11 cellular contexts compared by ENCODE assay signal in genomic region chr17:59756236-59756818, GRCh38. TPM values are rescaled to one million over a fixed set of nuclear protein-coding genes. Genes with fewer than 3 reads are reported as not detected.
A peak's percentile ranks its signal among the peaks of the same experiment; 100 is the strongest.
DNase-seq lines count a peak whose midpoint lies in the region; ATAC-seq, FAIRE-seq and TF ChIP-seq lines count a peak whose summit lies in the region.
"Had no signal": no experiment of that assay in that cellular context is flagged by ENCODE, and none has a peak within 500 bp of the region (broad histone marks: within the 10 kb centered on the region; RNA-seq: fewer than 3 reads in every experiment).

No MANE protein-coding gene starts in this region.

- peaks cover 21% of the 10 kb centered on the region for H3K79me2 ChIP-seq in HCT116 (ENCODE audit: insufficient read depth, low read length)
- H3K79me2 ChIP-seq in fibroblast of lung (ENCODE audit: control insufficient read depth, insufficient read depth, low read length): peaks cover 3% of the 10 kb centered on the region

- POLR2A ChIA-PET in HCT116 (lab: Charles Lee): interaction anchor here (0.6 to 10.0 kb wide), 5 partner anchors 27 to 103 kb away, joined by 5 to 443 read pairs (median 8); no protein-coding TSS in a partner anchor

- H3K4me3 ChIP-seq in HCT116 (replicated peaks in 1 of 2; ENCODE audit: low read depth in 1 of 2, low read length in 2 of 2): peak overlapping the region in 1 of 2 experiments; percentile 7; a peak in 2 of 4 replicates
- H3K4me3 ChIP-seq in fibroblast of lung (replicated peaks in 1 of 4; ENCODE audit: control extremely low read depth in 1 of 4, insufficient read depth in 1 of 4, low read depth in 3 of 4, low read length in 4 of 4): peak overlapping the region in 1 of 4 experiments; percentile 20

- no peaks in the 10 kb centered on the region for H3K27me3 Mint-ChIP-seq in stimulated activated naive B cell treated with anti-CD40 and anti-IgM and Interleukin-4, amounts not matched to agents 10 μg/mL and 1 μg/mL and 100 μg/mL, for 72 hours
- H3K27me3 Mint-ChIP-seq: naive thymus-derived CD4-positive, alpha-beta T cell had no signal

- FAIRE-seq in TTC549 (lab: Jason Lieb, UNC): peak; percentile 99

- H3K4me3 Mint-ChIP-seq in stimulated activated naive B cell treated with anti-CD40 and anti-IgM and Interleukin-4, amounts not matched to agents 10 μg/mL and 1 μg/mL and 100 μg/mL, for 72 hours: no peak overlapping the region

- H3K9me3 ChIP-seq in HCT116 (ENCODE audit: control insufficient read depth in 1 of 2, insufficient read depth in 1 of 2, low read depth in 1 of 2, low read length in 2 of 2) (no peaks in the 10 kb centered on the region; a peak in 1 of 4 replicates), fibroblast of lung (ENCODE audit: control insufficient read depth, insufficient read depth, low read depth, low read length) (no peaks in the 10 kb centered on the region)

- H3K4me2 ChIP-seq in HCT116 (ENCODE audit: low read length) (peak overlapping the region; percentile 53), fibroblast of lung (ENCODE audit: extremely low read depth, insufficient read depth, low read length) (peak overlapping the region; percentile 51)

- TF ChIP-seq RAD21 in HCT116 (IDR thresholded peaks at IDR 0.05; ENCODE audit: low read depth): no peak; the same call in none of the 2 replicates

- H3K4me1 ChIP-seq in HCT116 (ENCODE audit: control insufficient read depth in 1 of 2, insufficient read depth in 2 of 2, low read length in 2 of 2): peaks cover 62 to 75% of the 10 kb centered on the region in 2 experiments
- H3K4me1 ChIP-seq in fibroblast of lung (ENCODE audit: control insufficient read depth, extremely low read depth, insufficient read depth, low read length): peaks cover 11% of the 10 kb centered on the region

- intact Hi-C loops in HCT116 (cut with micrococcal nuclease): no loop called here

- no peak for TF ChIP-seq POLR2A in HCT116 (IDR thresholded peaks at IDR 0.05; ENCODE audit: borderline replicate concordance, extremely low read depth, insufficient read depth, insufficient read length)

- H3K36me3 ChIP-seq in HCT116 (ENCODE audit: control insufficient read depth in 1 of 2, insufficient read depth in 2 of 2, low read length in 2 of 2) (peaks cover 0 to 28% of the 10 kb centered on the region in 2 experiments; a peak in 2 of 4 replicates), fibroblast of lung (ENCODE audit: control insufficient read depth, insufficient read depth, low read length) (no peaks in the 10 kb centered on the region)

- H3K9me2 ChIP-seq in HCT116 (ENCODE audit: insufficient read depth): no peaks in the 10 kb centered on the region

- CTCF ChIA-PET in HCT116 (lab: Charles Lee): interaction anchor here (1.1 kb wide), 1 partner anchor 103 kb away, joined by 3 read pairs; no protein-coding TSS in a partner anchor

- H4K20me1 ChIP-seq in HCT116 (ENCODE audit: insufficient read depth) (no peaks in the 10 kb centered on the region), fibroblast of lung (ENCODE audit: control insufficient read depth, extremely low read depth, insufficient read depth, low read length) (no peaks in the 10 kb centered on the region)

- ATAC-seq in HCT116 (peak; percentile 71), GM19328 (IDR thresholded peaks at IDR 0.05; ENCODE audit: unreplicated experiment) (no peak)
- ATAC-seq in stimulated activated naive B cell treated with anti-CD40 and anti-IgM and Interleukin-4, amounts not matched to agents 10 μg/mL and 1 μg/mL and 100 μg/mL, for 72 hours (replicated peaks): no peak
- ATAC-seq: naive thymus-derived CD4-positive, alpha-beta T cell had no signal

- H3K27me3 ChIP-seq in HCT116 (ENCODE audit: insufficient read depth, low read length): no peaks in the 10 kb centered on the region
- no peaks in the 10 kb centered on the region for H3K27me3 ChIP-seq in fibroblast of lung (ENCODE audit: control insufficient read depth, insufficient read depth, low read length)

- H3K9me3 Mint-ChIP-seq in stimulated activated naive B cell treated with anti-CD40 and anti-IgM and Interleukin-4, amounts not matched to agents 10 μg/mL and 1 μg/mL and 100 μg/mL, for 72 hours: peaks cover 4 to 6% of the 10 kb centered on the region in 2 donors

- no TSS peak for BruUV-seq in HCT116 (replicated peaks; lab: Mats Ljungman, UMichigan)

- no peak for TF ChIP-seq CTCF in HCT116 (IDR thresholded peaks at IDR 0.05 in 2 of 3, conservative IDR thresholded peaks at IDR 0.05 in 1 of 3; ENCODE audit: borderline replicate concordance in 1 of 3, insufficient read depth in 1 of 3, low read depth in 2 of 3, low read length in 2 of 3)
- TF ChIP-seq CTCF in fibroblast of lung (conservative IDR thresholded peaks at IDR 0.05 in 1 of 2, IDR thresholded peaks at IDR 0.05 in 1 of 2; ENCODE audit: low read depth in 1 of 2, low read length in 2 of 2): no peak

- RAD21 ChIA-PET in HCT116 (lab: Charles Lee; ENCODE audit: low non-redundant PET in 1 of 2, low total read pairs in 2 of 2, uncharacterized antibody in 2 of 2, unreplicated experiment in 2 of 2): interaction anchor here in 1 of 2 experiments (1.1 kb wide), 1 partner anchor 81 kb away, joined by 4 read pairs; no protein-coding TSS in a partner anchor

- peak overlapping the region; percentile 91 for H3K27ac ChIP-seq in HCT116 (ENCODE audit: low read depth, low read length)
- H3K27ac ChIP-seq in fibroblast of lung (ENCODE audit: insufficient read depth, low read length): peak overlapping the region; percentile 32

- peak; percentile 94 for DNase-seq in HCT116 (ENCODE audit: low read depth, low spot score)
- peak; percentile 75 to 98 for DNase-seq in fibroblast of lung (ENCODE audit: low read depth in 2 of 2)
- no peak for DNase-seq in stimulated activated naive B cell treated with anti-CD40 and anti-IgM and Interleukin-4, amounts not matched to agents 10 μg/mL and 1 μg/mL and 100 μg/mL, for 72 hours
- DNase-seq in GF-D8 (lab: John Stamatoyannopoulos, UW): no peak
- no peak for DNase-seq in epidermal melanocyte (ENCODE audit: insufficient read length, low spot score)
- no peak for DNase-seq in hypothalamus (lab: John Stamatoyannopoulos, UW)
- DNase-seq: activated CD8-positive, alpha-beta memory T cell treated with anti-CD3 and anti-CD28 coated beads, Interleukin-2, amount 50 U/mL, for 48 hours; naive thymus-derived CD4-positive, alpha-beta T cell; NCI-H1436 treated with DMSO at 0.1 percent for 48 hours had no signal

- H3K9ac ChIP-seq in HCT116 (ENCODE audit: low read length) (peak overlapping the region; percentile 56), fibroblast of lung (ENCODE audit: insufficient read depth, low read length) (no peak overlapping the region)

- H3K36me3 Mint-ChIP-seq in stimulated activated naive B cell treated with anti-CD40 and anti-IgM and Interleukin-4, amounts not matched to agents 10 μg/mL and 1 μg/mL and 100 μg/mL, for 72 hours: peaks cover 27 to 40% of the 10 kb centered on the region in 2 donors

- H2AFZ ChIP-seq in HCT116 (ENCODE audit: low read depth, low read length, poor library complexity, severe bottlenecking): no peak overlapping the region
- no peak overlapping the region for H2AFZ ChIP-seq in fibroblast of lung (ENCODE audit: low read length)

- H3K27ac Mint-ChIP-seq in stimulated activated naive B cell treated with anti-CD40 and anti-IgM and Interleukin-4, amounts not matched to agents 10 μg/mL and 1 μg/mL and 100 μg/mL, for 72 hours: peak overlapping the region; percentile 89

- H3K4me1 Mint-ChIP-seq in stimulated activated naive B cell treated with anti-CD40 and anti-IgM and Interleukin-4, amounts not matched to agents 10 μg/mL and 1 μg/mL and 100 μg/mL, for 72 hours: peaks cover 19 to 72% of the 10 kb centered on the region in 2 donors

TF ChIP-seq in HCT116, 20 proteins besides CTCF, POLR2A, EP300 and RAD21 (continues in another document):
- TF ChIP-seq ELF1 (IDR thresholded peaks at IDR 0.05; ENCODE audit: borderline replicate concordance, low read depth) (no peak; the same call in 1 of the 2 replicates), ZNF274 (IDR thresholded peaks at IDR 0.05; ENCODE audit: low read depth, low read length) (no peak), YY1 (IDR thresholded peaks at IDR 0.05; ENCODE audit: extremely low read depth, insufficient replicate concordance, low read depth, low read length) (peak; percentile 49), SRF (IDR thresholded peaks at IDR 0.05; ENCODE audit: low read depth) (peak; percentile 85), FOSL1 (IDR thresholded peaks at IDR 0.05; ENCODE audit: low read depth) (peak; percentile 96), MAX (IDR thresholded peaks at IDR 0.05) (peak; percentile 54; the same call in 1 of the 2 replicates), TCF7L2 (IDR thresholded peaks at IDR 0.05; ENCODE audit: borderline replicate concordance, extremely low read depth, insufficient read depth, insufficient read length) (peak; percentile 93), JUND (IDR thresholded peaks at IDR 0.05) (peak; percentile 99), CEBPB (IDR thresholded peaks at IDR 0.05; ENCODE audit: low read depth) (peak; percentile 91), SIN3A (IDR thresholded peaks at IDR 0.05; ENCODE audit: low read depth) (peak; percentile 86), CBX3 (IDR thresholded peaks at IDR 0.05; ENCODE audit: low read depth) (peak; percentile 72)

RNA-seq across cellular contexts. Expression of gene VMP1, which starts 48.9 kb away (rescaled TPM):
- total RNA-seq in HCT116 (2021; ENCODE audit: unreplicated experiment) (366 TPM), fibroblast of lung (210 and 235 TPM in 2 replicates)
- 92.7 and 130 TPM in 2 replicates for polyA plus RNA-seq in HCT116 (2012)
- 96.5 and 125 TPM in 2 replicates for polyA plus RNA-seq in fibroblast of lung
- 72.7 and 75.0 TPM in 2 replicates for polyA plus RNA-seq in fibroblast of lung (2012)
- polyA minus RNA-seq in fibroblast of lung (ENCODE audit: low replicate concordance): 80.0 and 118 TPM in 2 replicates

RNA-seq across cellular contexts. Expression of gene PTRH2, which starts 49.1 kb away (rescaled TPM):
- 59.6 TPM for total RNA-seq in HCT116 (2021; ENCODE audit: unreplicated experiment)
- 66.3 and 70.0 TPM in 2 replicates for polyA plus RNA-seq in HCT116 (2012)
- total RNA-seq in fibroblast of lung: 26.3 and 31.3 TPM in 2 replicates
- polyA plus RNA-seq in fibroblast of lung: 60.5 and 67.7 TPM in 2 replicates
- polyA plus RNA-seq in fibroblast of lung (2012): 46.4 and 48.1 TPM in 2 replicates
- polyA minus RNA-seq in fibroblast of lung (ENCODE audit: low replicate concordance): 11.8 and 15.9 TPM in 2 replicates

Comparison
In these comparisons a context has a peak if more than half of its experiments do, and no peak if none do; other contexts are left out.
1. DNase-seq: peak in HCT116 (single experiment) and fibroblast of lung (2 of 2); none in stimulated activated naive B cell treated with anti-CD40 and anti-IgM and Interleukin-4, amounts not matched to agents 10 μg/mL and 1 μg/mL and 100 μg/mL, for 72 hours (single experiment), GF-D8 (single experiment), epidermal melanocyte (single experiment) and hypothalamus (0 of 51).